12 cellular contexts compared by ENCODE assay signal in genomic region chr7:1707756-1708611, GRCh38. TPM values are rescaled to one million over a fixed set of nuclear protein-coding genes. Genes with fewer than 3 reads are reported as not detected.
DNase-seq lines count a peak whose midpoint lies in the region; ATAC-seq and TF ChIP-seq lines count a peak whose summit lies in the region.
"Had no signal": no experiment of that assay in that cellular context is flagged by ENCODE, and none has a peak within 500 bp of the region (broad histone marks: within the 10 kb centered on the region; RNA-seq: fewer than 3 reads in every experiment).

No MANE protein-coding gene starts in this region.

- H3K27me3 Mint-ChIP-seq in HFFc6 (ENCODE audit: insufficient read depth): peaks cover 2% of the 10 kb centered on the region; the same call in 1 of the 2 replicates

- no peak overlapping the region for H3K27ac Mint-ChIP-seq in HFFc6
- H3K27ac Mint-ChIP-seq: T-cell had no signal

- H3K27me3 ChIP-seq in brain microvascular endothelial cell (replicated peaks): no peaks in the 10 kb centered on the region

- H3K27ac ChIP-seq in brain microvascular endothelial cell: no peak overlapping the region
- H3K27ac ChIP-seq: adrenal gland had no signal

- peaks cover 16% of the 10 kb centered on the region for H3K9me3 Mint-ChIP-seq in HFFc6

- H3K36me3 Mint-ChIP-seq in HFFc6 (ENCODE audit: low read depth): peaks cover 14% of the 10 kb centered on the region; the same call in 1 of the 2 replicates
- H3K36me3 Mint-ChIP-seq: T-cell had no signal

- H3K36me3 ChIP-seq in brain microvascular endothelial cell (replicated peaks): no peaks in the 10 kb centered on the region
- H3K36me3 ChIP-seq: adrenal gland had no signal

- no peak overlapping the region for H3K4me3 ChIP-seq in brain microvascular endothelial cell (ENCODE audit: low read depth, low read length)
- H3K4me3 ChIP-seq: adrenal gland had no signal

- ATAC-seq in omental fat pad (ENCODE audit: low FRiP score) (no peak), HG02885 (IDR thresholded peaks at IDR 0.05; ENCODE audit: poor library complexity, unreplicated experiment) (no peak)
- ATAC-seq: T-cell had no signal

- in situ Hi-C loops in brain microvascular endothelial cell (cut with HindIII; ENCODE audit: low pct_ligation_motif_present, low sequenced_read_pairs): no loop called here

- TF ChIP-seq CTCF in HFFc6 (IDR thresholded peaks at IDR 0.05) (peak; percentile 63), brain microvascular endothelial cell (IDR thresholded peaks at IDR 0.05; ENCODE audit: low read depth, low read length, missing control alignments) (peak; percentile 45), omental fat pad (IDR thresholded peaks at IDR 0.05) (no peak)

- no peak overlapping the region for H3K4me3 Mint-ChIP-seq in HFFc6
- H3K4me3 Mint-ChIP-seq: T-cell had no signal

- H3K4me1 Mint-ChIP-seq in HFFc6 (ENCODE audit: low read depth): no peaks in the 10 kb centered on the region
- H3K4me1 Mint-ChIP-seq: T-cell had no signal

- peak; percentile 36 for DNase-seq in NCI-H1436 treated with DMSO at 0.1 percent for 48 hours (lab: John Stamatoyannopoulos, UW)
- no peak for DNase-seq in NCI-H1436 (lab: John Stamatoyannopoulos, UW)
- no peak for DNase-seq in HFFc6
- no peak for DNase-seq in brain microvascular endothelial cell
- DNase-seq in omental fat pad (ENCODE audit: low spot score): peak; percentile 4
- DNase-seq in DMS153 (lab: John Stamatoyannopoulos, UW): no peak
- DNase-seq in dedifferentiated amniotic fluid mesenchymal stem cell (ENCODE audit: extremely low spot score): no peak
- DNase-seq: activated CD4-positive, alpha-beta T cell treated with anti-CD3 and anti-CD28 coated beads, Interleukin-2, amount 50 U/mL, for 4 hours; mesendoderm had no signal

RNA-seq across cellular contexts. Expression of gene ELFN1, which starts 37.9 kb away (rescaled TPM):
- total RNA-seq in HFFc6 (2021; fragmentation: NEBNext Ultra II Directional; extraction: Animal tissue kit (Norgen Biotek cat#: 25700)): 1 to 10 TPM; 1.5 to 4.2 (median 1.6) TPM
- 1 to 10 TPM; 3.8 to 6.0 (median 4.1) TPM for total RNA-seq in omental fat pad

Comparison
In these comparisons a context has a peak if more than half of its experiments do, and no peak if none do; other contexts are left out.
1. DNase-seq: peak in NCI-H1436 treated with DMSO at 0.1 percent for 48 hours (single experiment) and omental fat pad (single experiment); none in NCI-H1436 (single experiment), HFFc6 (single experiment), brain microvascular endothelial cell (single experiment), DMS153 (single experiment) and dedifferentiated amniotic fluid mesenchymal stem cell (single experiment).
2. CTCF ChIP-seq: peak in HFFc6 (single experiment) and brain microvascular endothelial cell (single experiment); none in omental fat pad (0 of 3).